Comparison of ENCODE assay signal across 10 cellular contexts in genomic region chr1:91278754-91279153, GRCh38.
A peak's percentile ranks its signal among the peaks of the same experiment; 100 is the strongest.
DNase-seq lines count a peak whose midpoint lies in the region; ATAC-seq and TF ChIP-seq lines count a peak whose summit lies in the region.
"Had no signal": no experiment of that assay in that cellular context is flagged by ENCODE, and none has a peak within 500 bp of the region (broad histone marks: within the 10 kb centered on the region; RNA-seq: fewer than 3 reads in every experiment).

No MANE protein-coding gene starts in this region.

- H3K4me1 ChIP-seq in HEK293 (ENCODE audit: control insufficient read depth, insufficient read depth, low read length) = no peaks in the 10 kb centered on the region; the same call in 1 of the 2 replicates

- CTCF ChIA-PET in AG04449 (lab: Yijun Ruan, JAX) = interaction anchor here (0.7 to 4.6 kb wide), 13 partner anchors 9 to 1233 kb away, joined by 3 to 107 read pairs (median 5); partner anchors contain the start of genes CDC7 and HFM1
- CTCF ChIA-PET in HEK293 (lab: Yijun Ruan, JAX) = interaction anchor here (0.6 to 8.1 kb wide), 24 partner anchors 8 to 1345 kb away, joined by 3 to 187 read pairs (median 4); partner anchors contain the start of gene CDC7

- H3K36me3 ChIP-seq in HEK293 (ENCODE audit: control insufficient read depth in 2 of 2, insufficient read depth in 1 of 2, low read length in 2 of 2) = no peaks in the 10 kb centered on the region
- H3K36me3 ChIP-seq: neutrophil, tibial nerve had no signal

- TF ChIP-seq CTCF in AG04449 (IDR thresholded peaks at IDR 0.05; ENCODE audit: insufficient read depth, low read length, missing control alignments) (no peak), HEK293 (tag by site-specific recombination; IDR thresholded peaks at IDR 0.05) (peak; percentile 17; the same call in 1 of the 2 replicates)

- H3K4me3 ChIP-seq in AG04449 (ENCODE audit: low read depth, low read length) (no peak overlapping the region), HEK293 (ENCODE audit: low read depth, low read length) (no peak overlapping the region)
- H3K4me3 ChIP-seq: tibial nerve had no signal

- no peaks in the 10 kb centered on the region for H3K9me3 ChIP-seq in HEK293 (ENCODE audit: control insufficient read depth, insufficient read depth, low read depth, low read length)
- H3K9me3 ChIP-seq: neutrophil, tibial nerve had no signal

- DNase-seq in AG04449 (ENCODE audit: low read depth, low spot score) (peak; percentile 1), RKO (ENCODE audit: low spot score) (peak; percentile 56), foreskin melanocyte (peak; percentile 10), UCSD-AML1 (lab: John Stamatoyannopoulos, UW; ENCODE audit: unreplicated experiment) (no peak), mesenteric fat pad (ENCODE audit: low spot score) (no peak)
- no peak for DNase-seq in stimulated activated CD4-positive, alpha-beta T cell treated with anti-CD3 and anti-CD28 coated beads, Interleukin-4, amount 100 ng/mL, for 24 hours

- ATAC-seq in HG03469 (IDR thresholded peaks at IDR 0.05; ENCODE audit: unreplicated experiment) = no peak

- POLR2A ChIA-PET in AG04449 (lab: Yijun Ruan, JAX) (no interaction called here), HEK293 (lab: Yijun Ruan, JAX) (no interaction called here)

- no peak overlapping the region for H3K27ac ChIP-seq in HEK293 (ENCODE audit: extremely low read depth, low read depth, low read length)
- H3K27ac ChIP-seq: neutrophil, tibial nerve had no signal

TF ChIP-seq in HEK293, 187 proteins besides CTCF, POLR2A, EP300 and RAD21:
- TF ChIP-seq ZNF654 (tag by site-specific recombination; IDR thresholded peaks at IDR 0.05; ENCODE audit: low read depth) (peak; percentile 78), YY1 (tag by site-specific recombination; IDR thresholded peaks at IDR 0.05) (no peak)

Comparison
In these comparisons a context has a peak if more than half of its experiments do, and no peak if none do; other contexts are left out.
1. DNase-seq: peak in AG04449 (single experiment), RKO (single experiment) and foreskin melanocyte (single experiment); none in UCSD-AML1 (single experiment), stimulated activated CD4-positive, alpha-beta T cell treated with anti-CD3 and anti-CD28 coated beads, Interleukin-4, amount 100 ng/mL, for 24 hours (single experiment) and mesenteric fat pad (single experiment).